ENCODE assay signal across 1 cellular context in the genomic region with DNA sequence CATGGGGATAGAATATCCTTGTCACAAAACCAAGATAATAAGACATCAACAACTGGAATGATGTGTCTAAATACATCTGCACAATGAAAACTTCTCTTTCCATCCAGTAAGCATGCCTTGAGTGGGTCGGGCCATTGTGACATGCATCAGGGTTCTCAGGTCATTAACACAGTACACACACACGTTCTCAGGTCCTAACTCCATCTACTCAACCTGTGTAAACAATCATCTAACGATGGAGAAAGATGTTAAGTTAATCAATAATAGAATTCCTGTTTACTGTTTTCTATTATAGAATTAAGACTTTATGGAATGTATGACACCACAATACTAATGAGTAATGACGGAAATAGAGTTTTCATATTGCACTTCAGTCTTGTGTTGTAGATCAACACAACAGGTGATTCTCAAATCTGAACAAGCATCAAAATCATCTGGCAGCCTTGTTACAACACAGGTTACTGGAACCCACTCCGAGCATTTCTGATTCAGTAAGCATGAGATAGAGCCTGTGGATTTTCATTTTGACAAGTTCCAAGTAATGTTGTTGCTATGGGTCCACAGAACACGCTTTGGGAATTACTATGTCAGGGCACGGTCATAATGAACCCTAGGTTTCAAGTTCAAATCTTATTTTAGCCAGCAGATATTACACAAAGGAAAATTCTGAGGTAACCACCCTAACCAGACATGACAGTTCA.
TF ChIP-seq lines count a peak whose summit lies in the region.

No MANE protein-coding gene starts in this region.

TF ChIP-seq in GM12878, 131 proteins besides CTCF, POLR2A, EP300 and RAD21:
- TF ChIP-seq, protein P1, sequence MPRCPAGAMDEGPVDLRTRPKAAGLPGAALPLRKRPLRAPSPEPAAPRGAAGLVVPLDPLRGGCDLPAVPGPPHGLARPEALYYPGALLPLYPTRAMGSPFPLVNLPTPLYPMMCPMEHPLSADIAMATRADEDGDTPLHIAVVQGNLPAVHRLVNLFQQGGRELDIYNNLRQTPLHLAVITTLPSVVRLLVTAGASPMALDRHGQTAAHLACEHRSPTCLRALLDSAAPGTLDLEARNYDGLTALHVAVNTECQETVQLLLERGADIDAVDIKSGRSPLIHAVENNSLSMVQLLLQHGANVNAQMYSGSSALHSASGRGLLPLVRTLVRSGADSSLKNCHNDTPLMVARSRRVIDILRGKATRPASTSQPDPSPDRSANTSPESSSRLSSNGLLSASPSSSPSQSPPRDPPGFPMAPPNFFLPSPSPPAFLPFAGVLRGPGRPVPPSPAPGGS (IDR thresholded peaks at IDR 0.05; ENCODE audit: borderline replicate concordance, insufficient read depth, low read depth, low read length, poor library complexity, severe bottlenecking): no peak
TF ChIP-seq in GM12878: peak in this region for 0.
